ENCODE assay signal across 2 cellular contexts in the genomic region with DNA sequence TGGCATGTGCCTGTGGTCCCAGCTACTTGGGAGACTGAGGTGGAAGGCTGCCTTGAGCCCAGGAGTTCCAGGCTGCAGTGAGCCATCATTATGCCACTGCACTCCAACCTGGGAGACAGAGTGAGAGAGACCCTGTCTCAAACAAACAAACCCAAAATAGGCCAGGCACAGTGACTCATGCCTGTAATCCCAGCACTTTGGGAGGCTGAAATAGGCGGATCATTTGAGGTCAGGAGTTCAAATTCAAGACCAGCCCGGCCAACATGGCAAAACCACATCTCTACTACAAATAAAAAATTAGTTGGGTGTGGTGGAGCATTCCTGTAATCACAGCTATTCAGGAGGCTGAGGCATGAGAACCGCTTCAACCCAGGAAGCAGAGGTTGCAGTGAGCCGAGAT.
TF ChIP-seq lines count a peak whose summit lies in the region.

No MANE protein-coding gene starts in this region.

TF ChIP-seq in K562, 482 proteins besides CTCF, POLR2A, EP300 and RAD21 (continues in another document):
- TF ChIP-seq L3MBTL2 (IDR thresholded peaks at IDR 0.05), result no peak
- TF ChIP-seq ATF3 (IDR thresholded peaks at IDR 0.05), result peak; percentile 63; the same call in 1 of the 2 replicates
- TF ChIP-seq ATF3 (CRISPR knock-in tag; conservative IDR thresholded peaks at IDR 0.05), result no peak
- no peak for TF ChIP-seq CREB3 (tag; conservative IDR thresholded peaks at IDR 0.05; ENCODE audit: low read depth)
- TF ChIP-seq JUND (IDR thresholded peaks at IDR 0.05; ENCODE audit: borderline replicate concordance, low read depth, low read length), result peak; percentile 75
- TF ChIP-seq JUND (tag; IDR thresholded peaks at IDR 0.05; ENCODE audit: borderline replicate concordance, low read depth, low read length), result peak; percentile 65; the same call in 1 of the 3 replicates
- peak; percentile 70 to 71 for TF ChIP-seq KDM1A (IDR thresholded peaks at IDR 0.05)
- peak; percentile 77 for TF ChIP-seq MEF2D (tag; conservative IDR thresholded peaks at IDR 0.05; ENCODE audit: low read depth)
- TF ChIP-seq HDAC8 (tag; IDR thresholded peaks at IDR 0.05), result no peak
- TF ChIP-seq XRCC4 (IDR thresholded peaks at IDR 0.05; ENCODE audit: extremely low read depth, insufficient read depth, insufficient read length), result no peak
- no peak for TF ChIP-seq MYC (IDR thresholded peaks at IDR 0.05; ENCODE audit: low read depth, low read length)
- no peak for TF ChIP-seq MYC (CRISPR knock-in tag; IDR thresholded peaks at IDR 0.05; ENCODE audit: borderline replicate concordance, low read depth)
- no peak for TF ChIP-seq NR2C2 (CRISPR knock-in tag; IDR thresholded peaks at IDR 0.05)
- TF ChIP-seq NR2C2 (tag; IDR thresholded peaks at IDR 0.05), result peak; percentile 27; the same call in 1 of the 2 replicates
- peak; percentile 45; the same call in 1 of the 2 replicates for TF ChIP-seq SMARCA4 (IDR thresholded peaks at IDR 0.05)
- TF ChIP-seq CBFA2T3 (IDR thresholded peaks at IDR 0.05), result 0 out of 2 replicates have a peak, but pooled peaks have one; percentile 9
- no peak for TF ChIP-seq FUS (optimal IDR thresholded peaks at IDR 0.05; ENCODE audit: low read depth, low read length)
- 0 out of 2 replicates have a peak, but pooled peaks have one; percentile 20 for TF ChIP-seq NCOR1 (IDR thresholded peaks at IDR 0.05)
- no peak for TF ChIP-seq MTA3 (IDR thresholded peaks at IDR 0.05; ENCODE audit: borderline replicate concordance)
- no peak for TF ChIP-seq ZNF184 (CRISPR knock-in tag; IDR thresholded peaks at IDR 0.05)
- TF ChIP-seq SIX5 (IDR thresholded peaks at IDR 0.05; ENCODE audit: borderline replicate concordance in 1 of 2, insufficient read depth in 1 of 2, low read depth in 1 of 2, low read length in 2 of 2), result no peak
- TF ChIP-seq ATF7 (IDR thresholded peaks at IDR 0.05), result no peak
- TF ChIP-seq LEF1 (IDR thresholded peaks at IDR 0.05), result no peak
- TF ChIP-seq MEF2A (IDR thresholded peaks at IDR 0.05; ENCODE audit: control insufficient read depth, low read depth, low read length), result peak; percentile 80
- no peak for TF ChIP-seq HDAC6 (IDR thresholded peaks at IDR 0.05; ENCODE audit: low read depth, low read length)
- no peak for TF ChIP-seq CEBPG (CRISPR knock-in tag; IDR thresholded peaks at IDR 0.05)
- 0 out of 4 replicates have a peak, but pooled peaks of 1 of the 2 experiments have one; percentile 4 for TF ChIP-seq CEBPG (tag; conservative IDR thresholded peaks at IDR 0.05 in 1 of 2, IDR thresholded peaks at IDR 0.05 in 1 of 2)

TF ChIP-seq in liver, 16 proteins besides CTCF, POLR2A, EP300 and RAD21:
- TF ChIP-seq JUND (IDR thresholded peaks at IDR 0.05), result peak in 1 of 2 donors; percentile 25
- TF ChIP-seq, protein P1, sequence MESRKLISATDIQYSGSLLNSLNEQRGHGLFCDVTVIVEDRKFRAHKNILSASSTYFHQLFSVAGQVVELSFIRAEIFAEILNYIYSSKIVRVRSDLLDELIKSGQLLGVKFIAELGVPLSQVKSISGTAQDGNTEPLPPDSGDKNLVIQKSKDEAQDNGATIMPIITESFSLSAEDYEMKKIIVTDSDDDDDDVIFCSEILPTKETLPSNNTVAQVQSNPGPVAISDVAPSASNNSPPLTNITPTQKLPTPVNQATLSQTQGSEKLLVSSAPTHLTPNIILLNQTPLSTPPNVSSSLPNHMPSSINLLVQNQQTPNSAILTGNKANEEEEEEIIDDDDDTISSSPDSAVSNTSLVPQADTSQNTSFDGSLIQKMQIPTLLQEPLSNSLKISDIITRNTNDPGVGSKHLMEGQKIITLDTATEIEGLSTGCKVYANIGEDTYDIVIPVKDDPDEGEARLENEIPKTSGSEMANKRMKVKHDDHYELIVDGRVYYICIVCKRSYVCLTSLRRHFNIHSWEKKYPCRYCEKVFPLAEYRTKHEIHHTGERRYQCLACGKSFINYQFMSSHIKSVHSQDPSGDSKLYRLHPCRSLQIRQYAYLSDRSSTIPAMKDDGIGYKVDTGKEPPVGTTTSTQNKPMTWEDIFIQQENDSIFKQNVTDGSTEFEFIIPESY (IDR thresholded peaks at IDR 0.05), result no peak
- TF ChIP-seq RXRA (IDR thresholded peaks at IDR 0.05), result peak; percentile 18 to 37
- TF ChIP-seq, protein P2, sequence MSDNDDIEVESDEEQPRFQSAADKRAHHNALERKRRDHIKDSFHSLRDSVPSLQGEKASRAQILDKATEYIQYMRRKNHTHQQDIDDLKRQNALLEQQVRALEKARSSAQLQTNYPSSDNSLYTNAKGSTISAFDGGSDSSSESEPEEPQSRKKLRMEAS (IDR thresholded peaks at IDR 0.05), result no peak
